In genomic region chr10:34697366-34698247, GRCh38 we compare ENCODE assay signal across 23 cellular contexts.
A peak's percentile ranks its signal among the peaks of the same experiment; 100 is the strongest.
DNase-seq lines count a peak whose midpoint lies in the region; ATAC-seq, FAIRE-seq and TF ChIP-seq lines count a peak whose summit lies in the region.
"Had no signal": no experiment of that assay in that cellular context is flagged by ENCODE, and none has a peak within 500 bp of the region (broad histone marks: within the 10 kb centered on the region; RNA-seq: fewer than 3 reads in every experiment).

No MANE protein-coding gene starts in this region.

- TF ChIP-seq POLR2A in gastroesophageal sphincter (IDR thresholded peaks at IDR 0.05) = no peak
- no peak for TF ChIP-seq POLR2A in H54 (IDR thresholded peaks at IDR 0.05; ENCODE audit: low read depth, low read length)

- TF ChIP-seq EP300 in Ishikawa (IDR thresholded peaks at IDR 0.05; ENCODE audit: borderline replicate concordance) (no peak; the same call in 1 of the 2 replicates), gastroesophageal sphincter (IDR thresholded peaks at IDR 0.05) (no peak)

- H3K4me1 ChIP-seq in mesenchymal stem cell (ENCODE audit: control insufficient read depth, insufficient read depth, low read depth, low read length) = peaks cover 28% of the 10 kb centered on the region
- peaks cover 0 to 55% (median 18%) of the 10 kb centered on the region in 3 donors for H3K4me1 ChIP-seq in gastroesophageal sphincter

- no peaks in the 10 kb centered on the region for H3K27me3 ChIP-seq in mesenchymal stem cell (ENCODE audit: control insufficient read depth in 1 of 2, insufficient read depth in 1 of 2, low read length in 2 of 2)
- H3K27me3 ChIP-seq in gastroesophageal sphincter = no peaks in the 10 kb centered on the region
- H3K27me3 ChIP-seq: SJSA1 had no signal

- H3K79me1 ChIP-seq in mesenchymal stem cell (replicated peaks; ENCODE audit: low read length, poor library complexity, severe bottlenecking) = peaks cover 1% of the 10 kb centered on the region

- H3K4me2 ChIP-seq in mesenchymal stem cell (ENCODE audit: low read length, poor library complexity, severe bottlenecking) = no peak overlapping the region

- no peak overlapping the region for H2BK15ac ChIP-seq in mesenchymal stem cell (ENCODE audit: low read depth, poor library complexity, severe bottlenecking)

- no peak overlapping the region for H3K9ac ChIP-seq in mesenchymal stem cell (ENCODE audit: low read length)

- no peak overlapping the region for H2BK12ac ChIP-seq in mesenchymal stem cell (ENCODE audit: low read length in 2 of 2)

- no peak for TF ChIP-seq RAD21 in Ishikawa (IDR thresholded peaks at IDR 0.05; ENCODE audit: low read depth)

- no peak overlapping the region for H3K4ac ChIP-seq in mesenchymal stem cell (ENCODE audit: low read depth in 1 of 2, low read length in 2 of 2)

- FAIRE-seq in H54 (lab: Jason Lieb, UNC) = no peak
- FAIRE-seq: frontal cortex, GM18507 had no signal

- H3K36me3 ChIP-seq in mesenchymal stem cell (ENCODE audit: control insufficient read depth in 1 of 2, insufficient read depth in 2 of 2, low read depth in 1 of 2, low read length in 2 of 2) = peaks cover 5% of the 10 kb centered on the region in 2 experiments
- H3K36me3 ChIP-seq in gastroesophageal sphincter = peaks cover 0 to 22% of the 10 kb centered on the region in 2 donors

- H2AFZ ChIP-seq in mesenchymal stem cell (ENCODE audit: low read depth, low read length) = no peak overlapping the region

- H3K9me3 ChIP-seq in mesenchymal stem cell (ENCODE audit: control insufficient read depth, low read length) (no peaks in the 10 kb centered on the region), gastroesophageal sphincter (no peaks in the 10 kb centered on the region)
- H3K9me3 ChIP-seq: SJSA1 had no signal

- H3K23ac ChIP-seq in mesenchymal stem cell (ENCODE audit: low read length in 2 of 2) = no peak overlapping the region

- TF ChIP-seq CTCF in C4-2B (conservative IDR thresholded peaks at IDR 0.05) = no peak
- no peak for TF ChIP-seq CTCF in epithelial cell of proximal tubule (conservative IDR thresholded peaks at IDR 0.05; ENCODE audit: low read depth, low read length)
- TF ChIP-seq CTCF in gastroesophageal sphincter (IDR thresholded peaks at IDR 0.05) = no peak

- H2BK5ac ChIP-seq in mesenchymal stem cell (ENCODE audit: low read depth, low read length, poor library complexity, severe bottlenecking) = peak overlapping the region; percentile 96

- H3K18ac ChIP-seq in mesenchymal stem cell (ENCODE audit: low read depth in 1 of 2, low read length in 2 of 2) = no peak overlapping the region

- no peak overlapping the region for H3K14ac ChIP-seq in mesenchymal stem cell (ENCODE audit: low read length in 2 of 2)

- peak overlapping the region; percentile 12; the same call in 1 of the 2 replicates for H3K27ac ChIP-seq in C4-2B
- H3K27ac ChIP-seq in mesenchymal stem cell (ENCODE audit: low read length, poor library complexity, severe bottlenecking) = peak overlapping the region; percentile 100
- no peak overlapping the region for H3K27ac ChIP-seq in gastroesophageal sphincter

- peak overlapping the region; percentile 100 for H2AK5ac ChIP-seq in mesenchymal stem cell (ENCODE audit: low read length, severe bottlenecking)

- H3K4me3 ChIP-seq in epithelial cell of proximal tubule (ENCODE audit: low read depth, low read length) (peak overlapping the region; percentile 26), mesenchymal stem cell (ENCODE audit: insufficient read depth in 1 of 2, low read depth in 1 of 2, low read length in 2 of 2) (no peak overlapping the region), gastroesophageal sphincter (no peak overlapping the region)
- H3K4me3 ChIP-seq: dorsolateral prefrontal cortex, SJSA1 had no signal

- ATAC-seq in gastroesophageal sphincter = no peak
- ATAC-seq: natural killer cell; stimulated activated effector memory CD8-positive, alpha-beta T cell treated with anti-CD3 and anti-CD28 coated beads, Interleukin-12 subunit alpha, Interleukin-12 subunit beta, amount 100 ng/mL, for 72 hours had no signal

- no peak overlapping the region for H4K8ac ChIP-seq in mesenchymal stem cell (ENCODE audit: low read length)

- WGBS in mesenchymal stem cell = 89% methylated on average over 5 of the region's 5 CpGs
- 54 to 70% methylated on average over 5 of the region's 5 CpGs for WGBS in gastroesophageal sphincter (ENCODE audit: low coverage in 1 of 2), 2 donors

- peak; percentile 98 for DNase-seq in epithelial cell of proximal tubule (ENCODE audit: low read depth)
- no peak for DNase-seq in mesenchymal stem cell
- DNase-seq in effector CD8-positive, alpha-beta T cell (lab: John Stamatoyannopoulos, UW) = no peak
- DNase-seq in GM19238 (ENCODE audit: insufficient read length, low spot score) = no peak
- DNase-seq in H54 (ENCODE audit: insufficient read length, low spot score) = no peak
- DNase-seq: activated CD4-positive, alpha-beta T cell treated with anti-CD3 and anti-CD28 coated beads for 48 hours; activated naive CD4-positive, alpha-beta T cell treated with anti-CD3 and anti-CD28 coated beads for 36 hours; activated T-cell treated with anti-CD3 and anti-CD28 coated beads, Interleukin-2, amount 50 U/mL, for 72 hours; amniotic stem cell; DMS 273 treated with DMSO at 0.1 percent for 48 hours; dorsolateral prefrontal cortex; Karpas-422; natural killer cell; NCI-H1048; NCI-H1930; NCI-H345 had no signal

- H2BK120ac ChIP-seq in mesenchymal stem cell (ENCODE audit: low read depth, low read length) = no peak overlapping the region

- no peak overlapping the region for H4K91ac ChIP-seq in mesenchymal stem cell (ENCODE audit: low read length)

TF ChIP-seq in Ishikawa, 13 proteins besides CTCF, POLR2A, EP300 and RAD21:
- no peak for TF ChIP-seq USF1 (IDR thresholded peaks at IDR 0.05)
- TF ChIP-seq NFIC (IDR thresholded peaks at IDR 0.05) = peak; percentile 54; the same call in 1 of the 2 replicates
- no peak for TF ChIP-seq CEBPB (IDR thresholded peaks at IDR 0.05)
- TF ChIP-seq REST (IDR thresholded peaks at IDR 0.05; ENCODE audit: low read depth) = no peak
- TF ChIP-seq EGR1 (IDR thresholded peaks at IDR 0.05) = no peak
- TF ChIP-seq TEAD4 (IDR thresholded peaks at IDR 0.05) = peak; percentile 72
- TF ChIP-seq MAX (IDR thresholded peaks at IDR 0.05) = no peak

Comparison
In these comparisons a context has a peak if more than half of its experiments do, and no peak if none do; other contexts are left out.
1. H3K27ac ChIP-seq: peak in C4-2B (single experiment) and mesenchymal stem cell (single experiment); none in gastroesophageal sphincter (0 of 4).